Comparison of ENCODE assay signal across 1 cellular context in the genomic region with DNA sequence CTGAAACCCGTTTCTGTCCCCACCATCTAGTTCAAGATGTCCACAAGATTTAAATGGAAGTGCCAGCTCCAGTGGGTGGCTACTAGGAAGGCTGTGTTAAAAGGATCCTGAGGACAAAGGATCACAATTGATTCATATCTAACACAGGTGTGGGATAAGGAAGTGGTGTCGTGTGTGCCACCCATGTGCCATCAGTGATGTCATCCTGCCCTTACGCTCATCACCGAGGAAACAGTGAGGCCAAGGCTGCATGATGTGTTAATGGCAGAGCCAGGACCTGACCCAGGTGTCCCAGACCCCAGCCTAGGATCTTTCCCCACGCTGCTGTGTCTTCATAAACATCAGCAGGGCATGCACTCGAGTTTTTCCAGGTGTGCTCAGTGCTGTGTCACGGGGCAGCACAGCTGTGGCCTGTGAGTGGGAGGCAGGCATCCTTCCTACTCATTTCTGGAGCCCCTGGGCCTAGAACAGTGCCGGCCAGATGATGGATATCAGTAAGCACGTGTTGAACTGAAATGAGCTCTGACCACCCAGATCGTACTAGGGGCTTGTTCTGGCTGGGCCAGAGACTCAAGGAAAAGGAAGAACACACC.
A peak's percentile ranks its signal among the peaks of the same experiment; 100 is the strongest.
TF ChIP-seq lines count a peak whose summit lies in the region.

No MANE protein-coding gene starts in this region.

TF ChIP-seq in GM12878, 131 proteins besides CTCF, POLR2A, EP300 and RAD21:
- TF ChIP-seq HCFC1 (IDR thresholded peaks at IDR 0.05; ENCODE audit: low read length) (no peak), NFIC (IDR thresholded peaks at IDR 0.05; ENCODE audit: low read depth, low read length) (no peak), SMARCA5 (IDR thresholded peaks at IDR 0.05) (no peak), MEF2A (IDR thresholded peaks at IDR 0.05; ENCODE audit: insufficient read depth, low read depth, low read length) (no peak), TCF12 (IDR thresholded peaks at IDR 0.05; ENCODE audit: low read depth, low read length) (peak; percentile 45; the same call in 1 of the 2 replicates), JUNB (IDR thresholded peaks at IDR 0.05) (no peak), CBX3 (IDR thresholded peaks at IDR 0.05; ENCODE audit: borderline replicate concordance, low read depth) (no peak), MTA3 (IDR thresholded peaks at IDR 0.05; ENCODE audit: borderline replicate concordance, low read length) (no peak)
TF ChIP-seq in GM12878: peak in this region for 1.
